ENCODE assay signal across 17 cellular contexts in the genomic region with DNA sequence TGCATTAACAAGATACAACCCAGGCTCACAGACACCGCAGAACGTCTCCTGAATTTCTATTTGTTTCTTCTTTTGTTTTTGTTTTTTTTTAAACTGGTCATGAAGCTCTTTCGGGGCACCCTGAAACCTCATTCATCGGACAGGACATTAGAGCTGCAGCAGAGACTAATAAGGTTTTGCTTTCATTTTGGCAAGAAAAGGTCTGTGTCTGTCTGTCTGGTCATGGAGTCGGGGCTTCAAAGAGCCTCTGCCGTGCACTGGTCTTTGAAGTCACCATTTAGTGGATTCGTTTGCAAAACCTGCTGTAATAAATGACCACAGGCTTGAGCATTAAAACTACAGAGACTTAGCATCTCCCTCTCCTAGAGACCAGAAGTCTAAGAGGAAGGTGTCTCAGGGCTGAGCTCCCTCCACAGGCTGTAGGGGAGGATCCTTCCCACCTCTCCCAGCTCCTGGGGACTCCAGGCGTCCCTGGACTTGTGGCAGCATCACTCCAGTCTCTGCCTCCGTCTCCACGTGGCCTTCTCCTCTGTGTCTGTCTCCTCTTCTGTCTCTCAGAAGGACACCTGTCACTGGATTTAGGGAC.
DNase-seq lines count a peak whose midpoint lies in the region; ATAC-seq lines count a peak whose summit lies in the region.
"Had no signal": no experiment of that assay in that cellular context is flagged by ENCODE, and none has a peak within 500 bp of the region (broad histone marks: within the 10 kb centered on the region; RNA-seq: fewer than 3 reads in every experiment).

No MANE protein-coding gene starts in this region.

- H3K27ac Mint-ChIP-seq in T-helper 1 cell treated with Interleukin-12 subunit alpha and Interleukin-12 subunit beta and Interleukin-4 antibody, amounts not matched to agents 30 μg/mL and 1 μg/mL, for 36 hours: no peak overlapping the region
- H3K27ac Mint-ChIP-seq: activated CD4-positive, alpha-beta T cell treated with anti-CD3 and anti-CD28 coated beads for 36 hours; dendritic cell treated with granulocyte-macrophage colony-stimulating factor and Interleukin-4, amounts not matched to agents 40 ng/mL and 50 ng/mL, for 4 days had no signal

- H3K4ac ChIP-seq in neuronal stem cell (ENCODE audit: low read length): no peak overlapping the region
- H3K4ac ChIP-seq in mesendoderm (ENCODE audit: low read depth, low read length): no peak overlapping the region

- H4K8ac ChIP-seq in neuronal stem cell (ENCODE audit: low read depth, low read length) (no peak overlapping the region), mesendoderm (ENCODE audit: low read depth, low read length) (no peak overlapping the region)

- no peak overlapping the region for H4K5ac ChIP-seq in mesendoderm (ENCODE audit: low read length)

- H3K79me1 ChIP-seq in neuronal stem cell (ENCODE audit: low read depth, low read length) (no peaks in the 10 kb centered on the region), mesendoderm (ENCODE audit: low read length) (no peaks in the 10 kb centered on the region)

- no CpG with 5 or more reads among the region's 10 CpGs for WGBS in neuronal stem cell (ENCODE audit: extremely low coverage in 2 of 2, insufficient read length in 2 of 2, insufficient replicate concordance in 1 of 2), 2 donors
- no CpG with 5 or more reads among the region's 10 CpGs for WGBS in mesendoderm (ENCODE audit: extremely low coverage, insufficient coverage, low lambda C conversion rate)

- H3K27ac ChIP-seq in neuronal stem cell (replicated peaks; ENCODE audit: low read length) (no peak overlapping the region), mesendoderm (ENCODE audit: low read depth, low read length) (no peak overlapping the region)
- H3K27ac ChIP-seq: 22Rv1, esophagus muscularis mucosa, heart right ventricle, RWPE1, transverse colon had no signal

- no peak overlapping the region for H2BK12ac ChIP-seq in neuronal stem cell (ENCODE audit: low read length)

- H3K9me3 Mint-ChIP-seq in T-helper 1 cell treated with Interleukin-12 subunit alpha and Interleukin-12 subunit beta and Interleukin-4 antibody, amounts not matched to agents 30 μg/mL and 1 μg/mL, for 36 hours: no peaks in the 10 kb centered on the region
- H3K9me3 Mint-ChIP-seq: dendritic cell treated with granulocyte-macrophage colony-stimulating factor and Interleukin-4, amounts not matched to agents 40 ng/mL and 50 ng/mL, for 4 days had no signal

- no peaks in the 10 kb centered on the region for H3K36me3 Mint-ChIP-seq in T-helper 1 cell treated with Interleukin-12 subunit alpha and Interleukin-12 subunit beta and Interleukin-4 antibody, amounts not matched to agents 30 μg/mL and 1 μg/mL, for 36 hours (ENCODE audit: low read depth)

- H3K18ac ChIP-seq in neuronal stem cell (ENCODE audit: low read length) (no peak overlapping the region), mesendoderm (ENCODE audit: low read length) (no peak overlapping the region)

- DNase-seq in T-helper 1 cell: no peak
- DNase-seq in RPMI8226: peak; percentile 46
- DNase-seq in neuronal stem cell (ENCODE audit: low spot score): no peak
- no peak for DNase-seq in iPS-NIHi11 (ENCODE audit: low spot score)
- no peak for DNase-seq in mesendoderm
- no peak for DNase-seq in GM19238 (ENCODE audit: insufficient read length, low spot score)
- DNase-seq: activated CD4-positive, alpha-beta T cell treated with anti-CD3 and anti-CD28 coated beads for 36 hours; heart right ventricle; NCI-H2081 treated with DMSO at 0.1 percent for 48 hours; NCI-H748 treated with DMSO at 0.1 percent for 48 hours; transverse colon had no signal

- no peak overlapping the region for H2AK5ac ChIP-seq in neuronal stem cell (ENCODE audit: low read depth, low read length)
- no peak overlapping the region for H2AK5ac ChIP-seq in mesendoderm (ENCODE audit: low read length)

- H4K91ac ChIP-seq in neuronal stem cell (ENCODE audit: low read depth, low read length, poor library complexity): no peak overlapping the region

- H3K36me3 ChIP-seq in neuronal stem cell (replicated peaks in 1 of 2; ENCODE audit: control insufficient read depth in 2 of 2, insufficient read depth in 2 of 2, low read length in 2 of 2) (no peaks in the 10 kb centered on the region), mesendoderm (ENCODE audit: control insufficient read depth, insufficient read depth, low read length) (no peaks in the 10 kb centered on the region)
- H3K36me3 ChIP-seq: esophagus muscularis mucosa, heart right ventricle, transverse colon had no signal

- H3K14ac ChIP-seq in neuronal stem cell (ENCODE audit: low read length): no peak overlapping the region

- peaks cover 0 to 11% of the 10 kb centered on the region in 2 donors for H3K4me1 ChIP-seq in neuronal stem cell (ENCODE audit: control insufficient read depth in 2 of 2, insufficient read depth in 1 of 2, low read depth in 1 of 2, low read length in 2 of 2)
- no peaks in the 10 kb centered on the region for H3K4me1 ChIP-seq in mesendoderm (ENCODE audit: control insufficient read depth, low read depth, low read length)
- H3K4me1 ChIP-seq: esophagus muscularis mucosa, heart right ventricle, transverse colon had no signal

- no peaks in the 10 kb centered on the region for H3K79me2 ChIP-seq in mesendoderm (ENCODE audit: control insufficient read depth, insufficient read depth, low read length)

- H3K4me3 ChIP-seq in neuronal stem cell (ENCODE audit: low read length in 2 of 2): no peak overlapping the region
- no peak overlapping the region for H3K4me3 ChIP-seq in mesendoderm (ENCODE audit: low read length)
- H3K4me3 ChIP-seq: esophagus muscularis mucosa, heart right ventricle, transverse colon had no signal

- ATAC-seq in GM19438 (IDR thresholded peaks at IDR 0.05; ENCODE audit: low read depth, unreplicated experiment): peak; percentile 56
- ATAC-seq: activated CD4-positive, alpha-beta T cell treated with anti-CD3 and anti-CD28 coated beads for 36 hours; heart right ventricle had no signal

- no peaks in the 10 kb centered on the region for H3K27me3 Mint-ChIP-seq in T-helper 1 cell treated with Interleukin-12 subunit alpha and Interleukin-12 subunit beta and Interleukin-4 antibody, amounts not matched to agents 30 μg/mL and 1 μg/mL, for 36 hours (ENCODE audit: low read depth)

- no peaks in the 10 kb centered on the region for H3K9me3 ChIP-seq in neuronal stem cell (replicated peaks in 1 of 2; ENCODE audit: control insufficient read depth in 2 of 2, insufficient read depth in 1 of 2, low read depth in 1 of 2, low read length in 2 of 2)
- H3K9me3 ChIP-seq: esophagus muscularis mucosa, heart right ventricle, transverse colon had no signal

- H2AFZ ChIP-seq in neuronal stem cell (ENCODE audit: low read length): peak overlapping the region; percentile 8

- H3K27me3 ChIP-seq in neuronal stem cell (ENCODE audit: control insufficient read depth in 3 of 3, insufficient read depth in 3 of 3, low read depth in 1 of 3, low read length in 3 of 3) (peaks cover 0 to 21% (median 0%) of the 10 kb centered on the region in 3 experiments), mesendoderm (ENCODE audit: insufficient read depth, low read length, poor library complexity) (no peaks in the 10 kb centered on the region)
- H3K27me3 ChIP-seq: transverse colon had no signal

- no peak overlapping the region for H3K4me2 ChIP-seq in neuronal stem cell (ENCODE audit: insufficient read depth, low read length, poor library complexity, severe bottlenecking)
- H3K4me2 ChIP-seq in mesendoderm (ENCODE audit: low read length): no peak overlapping the region

- H3K23ac ChIP-seq in neuronal stem cell (ENCODE audit: low read depth, low read length, poor library complexity) (no peak overlapping the region), mesendoderm (ENCODE audit: low read length) (no peak overlapping the region)

- H2BK5ac ChIP-seq in neuronal stem cell (ENCODE audit: low read length): no peak overlapping the region
- H2BK5ac ChIP-seq in mesendoderm (ENCODE audit: low read length): no peak overlapping the region

- no peak overlapping the region for H3K56ac ChIP-seq in mesendoderm (ENCODE audit: low read length)

- no peak overlapping the region for H2BK15ac ChIP-seq in neuronal stem cell (ENCODE audit: low read length)
- H2BK15ac ChIP-seq in mesendoderm (replicated peaks; ENCODE audit: low read depth): no peak overlapping the region

- H3K9ac ChIP-seq in neuronal stem cell (ENCODE audit: low read depth, low read length, poor library complexity): no peak overlapping the region
- no peak overlapping the region for H3K9ac ChIP-seq in mesendoderm (ENCODE audit: low read length)

- no peaks in the 10 kb centered on the region for H3K4me1 Mint-ChIP-seq in T-helper 1 cell treated with Interleukin-12 subunit alpha and Interleukin-12 subunit beta and Interleukin-4 antibody, amounts not matched to agents 30 μg/mL and 1 μg/mL, for 36 hours (ENCODE audit: low read depth)

- H2BK120ac ChIP-seq in neuronal stem cell (ENCODE audit: low read depth, low read length) (no peak overlapping the region), mesendoderm (ENCODE audit: low read depth, low read length) (no peak overlapping the region)

- peak overlapping the region; percentile 26 for H3K4me3 Mint-ChIP-seq in T-helper 1 cell treated with Interleukin-12 subunit alpha and Interleukin-12 subunit beta and Interleukin-4 antibody, amounts not matched to agents 30 μg/mL and 1 μg/mL, for 36 hours
- H3K4me3 Mint-ChIP-seq: activated CD4-positive, alpha-beta T cell treated with anti-CD3 and anti-CD28 coated beads for 36 hours; dendritic cell treated with granulocyte-macrophage colony-stimulating factor and Interleukin-4, amounts not matched to agents 40 ng/mL and 50 ng/mL, for 4 days had no signal
